28 cellular contexts compared by ENCODE assay signal in genomic region chr19:7476241-7476640, GRCh38. TPM values are rescaled to one million over a fixed set of nuclear protein-coding genes. Genes with fewer than 3 reads are reported as not detected.
DNase-seq lines count a peak whose midpoint lies in the region; ATAC-seq and TF ChIP-seq lines count a peak whose summit lies in the region.
"Had no signal": no experiment of that assay in that cellular context is flagged by ENCODE, and none has a peak within 500 bp of the region (broad histone marks: within the 10 kb centered on the region; RNA-seq: fewer than 3 reads in every experiment).

No MANE protein-coding gene starts in this region.

- H4K20me1 ChIP-seq in Karpas-422 (ENCODE audit: insufficient read depth, low read depth, low read length), result no peaks in the 10 kb centered on the region

- CTCF ChIA-PET in RWPE1 (lab: Yijun Ruan, JAX), result no interaction called here

- in situ Hi-C loops in GM13977 (cut with MboI; ENCODE audit: low pct_unique_long_range_greater_than_20kb, low sequenced_read_pairs, unreplicated experiment), result no loop called here

- H3K27ac ChIP-seq in RWPE1 (peak overlapping the region; percentile 60), Karpas-422 (ENCODE audit: low read length) (no peak overlapping the region)
- H3K27ac ChIP-seq: BLaER1, heart left ventricle, pancreas, Peyer's patch, tibial artery, VCaP had no signal

- no peak overlapping the region for H3K4me2 ChIP-seq in Karpas-422 (ENCODE audit: low read depth, low read length, poor library complexity, severe bottlenecking)
- H3K4me2 ChIP-seq: BLaER1, smooth muscle cell had no signal

- no peak overlapping the region for H3K9ac ChIP-seq in Karpas-422 (ENCODE audit: low read length)
- H3K9ac ChIP-seq: BLaER1 had no signal

- no peaks in the 10 kb centered on the region for H3K9me2 ChIP-seq in Karpas-422 (replicated peaks; ENCODE audit: insufficient read depth, low read length)

- TF ChIP-seq CTCF in GM13977 (IDR thresholded peaks at IDR 0.05; ENCODE audit: extremely low read depth, insufficient read depth, missing control alignments) (no peak), RWPE1 (conservative IDR thresholded peaks at IDR 0.05; ENCODE audit: low read depth) (no peak), progenitor cell of endocrine pancreas (IDR thresholded peaks at IDR 0.05; ENCODE audit: unreplicated experiment) (no peak)

- H3K36me3 ChIP-seq in Karpas-422 (ENCODE audit: insufficient read depth, low read length), result no peaks in the 10 kb centered on the region
- H3K36me3 ChIP-seq: pancreas had no signal

- H3K4me1 ChIP-seq in Karpas-422 (ENCODE audit: low read length), result peaks cover 3% of the 10 kb centered on the region; the same call in 1 of the 2 replicates
- H3K4me1 ChIP-seq: Peyer's patch, tibial artery had no signal

- H3K4me3 Mint-ChIP-seq in progenitor cell of endocrine pancreas (ENCODE audit: low read depth), result no peak overlapping the region
- H3K4me3 Mint-ChIP-seq: activated naive CD8-positive, alpha-beta T cell treated with anti-CD3 and anti-CD28 coated beads, Interleukin-2, amount 10 ng/mL, durations not matched to agents 7 days and 5 days; nephron progenitor cell had no signal

- no peak overlapping the region for H3K4me3 ChIP-seq in Karpas-422 (ENCODE audit: low read length)
- H3K4me3 ChIP-seq: BLaER1, heart left ventricle, pancreas, Peyer's patch, smooth muscle cell, stomach, tibial artery had no signal

- no peaks in the 10 kb centered on the region for H3K9me3 Mint-ChIP-seq in progenitor cell of endocrine pancreas (ENCODE audit: low read depth)
- H3K9me3 Mint-ChIP-seq: activated naive CD8-positive, alpha-beta T cell treated with anti-CD3 and anti-CD28 coated beads, Interleukin-2, amount 10 ng/mL, durations not matched to agents 7 days and 5 days; nephron progenitor cell had no signal

- H3K79me2 ChIP-seq in Karpas-422 (ENCODE audit: low read length), result no peaks in the 10 kb centered on the region

- POLR2A ChIA-PET in RWPE1 (lab: Yijun Ruan, JAX; ENCODE audit: low non-redundant PET), result no interaction called here

- H3K27me3 ChIP-seq in Karpas-422 (ENCODE audit: low read length), result no peaks in the 10 kb centered on the region
- H3K27me3 ChIP-seq: BLaER1, heart left ventricle, pancreas, Peyer's patch, stomach, tibial artery had no signal

- H3K27ac Mint-ChIP-seq in progenitor cell of endocrine pancreas, result peak overlapping the region; percentile 33
- H3K27ac Mint-ChIP-seq: activated naive CD8-positive, alpha-beta T cell treated with anti-CD3 and anti-CD28 coated beads, Interleukin-2, amount 10 ng/mL, durations not matched to agents 7 days and 5 days had no signal

- peaks cover 6% of the 10 kb centered on the region for H3K4me1 Mint-ChIP-seq in progenitor cell of endocrine pancreas (ENCODE audit: low read depth)

- DNase-seq in GM13977 (ENCODE audit: low spot score) (peak; percentile 29), RWPE1 (ENCODE audit: low spot score) (no peak), foreskin melanocyte (peak; percentile 7), progenitor cell of endocrine pancreas (ENCODE audit: low spot score, unreplicated experiment) (no peak), Karpas-422 (no peak), NCI-H1436 (lab: John Stamatoyannopoulos, UW) (no peak)
- DNase-seq: activated CD4-positive, alpha-beta T cell treated with anti-CD3 and anti-CD28 coated beads for 4 hours; activated naive CD8-positive, alpha-beta T cell treated with anti-CD3 and anti-CD28 coated beads, Interleukin-2, amount 10 ng/mL, durations not matched to agents 7 days and 5 days; COR-L47; cortex of kidney; DMS53; heart left ventricle; kidney; NCI-H2107; nephron progenitor cell; pancreas; SIG-M5; stomach; SW 1271; T1000; tibial artery had no signal

- no peak overlapping the region for H2AFZ ChIP-seq in Karpas-422 (ENCODE audit: low read length)

- ATAC-seq in HG03460 (IDR thresholded peaks at IDR 0.05; ENCODE audit: unreplicated experiment), result no peak
- ATAC-seq: esophagus mucosa, HCT116 had no signal

- H3K36me3 Mint-ChIP-seq in progenitor cell of endocrine pancreas (ENCODE audit: insufficient read depth), result peaks cover 4% of the 10 kb centered on the region

- H3K27me3 Mint-ChIP-seq in progenitor cell of endocrine pancreas, result no peaks in the 10 kb centered on the region
- H3K27me3 Mint-ChIP-seq: activated naive CD8-positive, alpha-beta T cell treated with anti-CD3 and anti-CD28 coated beads, Interleukin-2, amount 10 ng/mL, durations not matched to agents 7 days and 5 days had no signal

- no peaks in the 10 kb centered on the region for H3K9me3 ChIP-seq in Karpas-422 (ENCODE audit: low read length)
- H3K9me3 ChIP-seq: BLaER1, heart left ventricle, pancreas, Peyer's patch, stomach, tibial artery had no signal

RNA-seq across cellular contexts. Expression of gene PEX11G, which starts 12.6 kb away (rescaled TPM):
- 5.5 and 6.1 TPM in 2 replicates for total RNA-seq in progenitor cell of endocrine pancreas
- 1.0 and 1.8 TPM in 2 replicates for total RNA-seq in Karpas-422 (2014; rRNA removed; shearing (Covaris generic); ENCODE audit: low replicate concordance)
- total RNA-seq: smooth muscle cell had no signal

RNA-seq across cellular contexts. Expression of gene ZNF358, which starts 39.7 kb away (rescaled TPM):
- 78.0 and 86.1 TPM in 2 replicates for total RNA-seq in progenitor cell of endocrine pancreas
- total RNA-seq in Karpas-422 (2014; rRNA removed; shearing (Covaris generic); ENCODE audit: low replicate concordance), result not detected in 2 replicates

RNA-seq across cellular contexts. Expression of gene MCOLN1, which starts 46.2 kb away (rescaled TPM):
- 16.5 and 18.3 TPM in 2 replicates for total RNA-seq in progenitor cell of endocrine pancreas
- 1.9 and 3.9 TPM in 2 replicates for total RNA-seq in Karpas-422 (2014; rRNA removed; shearing (Covaris generic); ENCODE audit: low replicate concordance)

RNA-seq across cellular contexts. Expression of gene PNPLA6, which starts 59.3 kb away (rescaled TPM):
- total RNA-seq in progenitor cell of endocrine pancreas, result 131 and 140 TPM in 2 replicates
- total RNA-seq in Karpas-422 (2014; rRNA removed; shearing (Covaris generic); ENCODE audit: low replicate concordance), result 65.8 and 121 TPM in 2 replicates

Comparison
In these comparisons a context has a peak if more than half of its experiments do, and no peak if none do; other contexts are left out.
1. DNase-seq: peak in GM13977 (single experiment) and foreskin melanocyte (single experiment); none in RWPE1 (single experiment), progenitor cell of endocrine pancreas (single experiment), Karpas-422 (single experiment) and NCI-H1436 (single experiment).
2. RNA of gene ZNF358, which starts 39.7 kb away (total RNA-seq): 78.0 to 86.1 TPM in progenitor cell of endocrine pancreas; not detected in Karpas-422; every median in the first group is over 10 times any median in the second.